ENCODE assay signal across 6 cellular contexts in the genomic region with DNA sequence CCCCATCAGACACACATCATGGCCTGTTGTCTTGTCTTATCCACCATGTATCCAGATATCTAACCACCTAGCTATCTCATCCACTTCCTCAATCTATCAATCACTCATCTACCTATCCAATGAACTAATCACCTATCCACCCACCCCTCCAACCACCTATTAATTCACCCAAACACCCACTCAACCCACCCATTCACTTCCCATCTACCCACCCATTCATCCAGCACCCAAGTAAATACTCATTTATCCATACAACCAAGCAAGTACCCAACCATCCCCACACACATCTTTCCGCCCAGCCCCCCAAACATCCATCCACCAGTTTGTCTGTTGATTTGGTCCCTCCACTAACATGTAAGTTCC. TPM values are rescaled to one million over a fixed set of nuclear protein-coding genes. Genes with fewer than 3 reads are reported as not detected.
DNase-seq lines count a peak whose midpoint lies in the region; ATAC-seq, FAIRE-seq and TF ChIP-seq lines count a peak whose summit lies in the region.

No MANE protein-coding gene starts in this region.

- no peaks in the 10 kb centered on the region for H3K79me2 ChIP-seq in H1 (ENCODE audit: control insufficient read depth in 1 of 2, insufficient read depth in 2 of 2, low read length in 2 of 2)

- no peak overlapping the region for H3K23ac ChIP-seq in H1 (ENCODE audit: insufficient read length)

- 0 out of 2 replicates have a peak overlapping the region, but pooled peaks have one; percentile 3 for H3K27ac ChIP-seq in H1 (ENCODE audit: low read depth, low read length)

- peaks cover 0 to 1% of the 10 kb centered on the region in 2 experiments for H4K20me1 ChIP-seq in H1 (replicated peaks in 1 of 2; ENCODE audit: control insufficient read depth in 1 of 2, insufficient read depth in 2 of 2, low read length in 2 of 2)

- no peak for TF ChIP-seq RAD21 in H1 (IDR thresholded peaks at IDR 0.05 in 1 of 2, conservative IDR thresholded peaks at IDR 0.05 in 1 of 2; ENCODE audit: low read depth in 2 of 2, low read length in 2 of 2)

- TF ChIP-seq CTCF in H1 (IDR thresholded peaks at IDR 0.05; ENCODE audit: control extremely low read depth in 1 of 3, insufficient read depth in 1 of 3, low read depth in 1 of 3, low read length in 3 of 3) = no peak

- peaks cover 22% of the 10 kb centered on the region; the same call in 1 of the 2 replicates for H3K23me2 ChIP-seq in H1 (ENCODE audit: low read depth, low read length)

- H3K4me1 ChIP-seq in H1 (replicated peaks in 1 of 4; ENCODE audit: control insufficient read depth in 3 of 4, insufficient read depth in 4 of 4, low read length in 3 of 4) = peaks cover 0 to 14% (median 5%) of the 10 kb centered on the region in 4 experiments; a peak in 6 of 7 replicates

- H3K9me3 Mint-ChIP-seq in activated CD4-positive, alpha-beta T cell treated with anti-CD3 and anti-CD28 coated beads, Interleukin-2, amount 10 ng/mL, durations not matched to agents 24 days and 14 days = peaks cover 6% of the 10 kb centered on the region
- H3K9me3 Mint-ChIP-seq in stimulated activated naive CD8-positive, alpha-beta T cell treated with anti-CD3 and anti-CD28 coated beads, Interleukin-15, amount 100 ng/mL, for 72 hours = peaks cover 6 to 8% of the 10 kb centered on the region in 2 donors

- H2BK120ac ChIP-seq in H1 (replicated peaks; ENCODE audit: low read depth, low read length) = no peak overlapping the region

- peak overlapping the region; percentile 92 for H2AFZ ChIP-seq in H1 (ENCODE audit: low read length)

- H4K8ac ChIP-seq in H1 (ENCODE audit: extremely low read depth, insufficient read depth, low read length) = no peak overlapping the region

- intact Hi-C loops in activated CD4-positive, alpha-beta T cell treated with anti-CD3 and anti-CD28 coated beads, Interleukin-2, amount 10 ng/mL, durations not matched to agents 24 days and 14 days (cut with micrococcal nuclease) = no loop called here

- H3K56ac ChIP-seq in H1 (replicated peaks; ENCODE audit: insufficient read length, low read depth, low read length) = no peak overlapping the region

- no peak for TF ChIP-seq EP300 in H1 (IDR thresholded peaks at IDR 0.05; ENCODE audit: borderline replicate concordance in 1 of 2, low read depth in 2 of 2, low read length in 2 of 2)

- no peak overlapping the region for H3K18ac ChIP-seq in H1 (ENCODE audit: extremely low read depth, low read length)

- H3K14ac ChIP-seq in H1 (ENCODE audit: insufficient read length) = no peak overlapping the region

- CTCF ChIA-PET in H1 (lab: Charles Lee; ENCODE audit: partially characterized antibody) = interaction anchor here (1.0 kb wide), 2 partner anchors 11 to 31 kb away, joined by 3 to 7 read pairs; a partner anchor contains a TSS

- ATAC-seq in stimulated activated naive CD8-positive, alpha-beta T cell treated with anti-CD3 and anti-CD28 coated beads, Interleukin-15, amount 100 ng/mL, for 72 hours = no peak

- no peaks in the 10 kb centered on the region for H3K27me3 Mint-ChIP-seq in activated CD4-positive, alpha-beta T cell treated with anti-CD3 and anti-CD28 coated beads, Interleukin-2, amount 10 ng/mL, durations not matched to agents 24 days and 14 days
- no peaks in the 10 kb centered on the region for H3K27me3 Mint-ChIP-seq in stimulated activated naive CD8-positive, alpha-beta T cell treated with anti-CD3 and anti-CD28 coated beads, Interleukin-15, amount 100 ng/mL, for 72 hours

- H2BK12ac ChIP-seq in H1 (ENCODE audit: low read depth, low read length) = peak overlapping the region; percentile 81; the same call in 1 of the 2 replicates

- peaks cover 30% of the 10 kb centered on the region for H3K4me1 Mint-ChIP-seq in activated CD4-positive, alpha-beta T cell treated with anti-CD3 and anti-CD28 coated beads, Interleukin-2, amount 10 ng/mL, durations not matched to agents 24 days and 14 days
- peaks cover 34% of the 10 kb centered on the region for H3K4me1 Mint-ChIP-seq in stimulated activated naive CD8-positive, alpha-beta T cell treated with anti-CD3 and anti-CD28 coated beads, Interleukin-15, amount 100 ng/mL, for 72 hours

- H2BK15ac ChIP-seq in H1 (ENCODE audit: low read length) = peak overlapping the region; percentile 65; the same call in 1 of the 2 replicates

- H3K4me3 ChIP-seq in H1 (ENCODE audit: extremely low read depth in 1 of 4, insufficient read depth in 2 of 4, low read depth in 3 of 4, low read length in 4 of 4) = peak overlapping the region in 3 of 4 experiments; percentile 43 to 60 (median 43); a peak in 3 of 8 replicates

- peak overlapping the region; percentile 92 for H3K27ac Mint-ChIP-seq in activated CD4-positive, alpha-beta T cell treated with anti-CD3 and anti-CD28 coated beads, Interleukin-2, amount 10 ng/mL, durations not matched to agents 24 days and 14 days
- peak overlapping the region; percentile 15 to 66 for H3K27ac Mint-ChIP-seq in stimulated activated naive CD8-positive, alpha-beta T cell treated with anti-CD3 and anti-CD28 coated beads, Interleukin-15, amount 100 ng/mL, for 72 hours

- no peaks in the 10 kb centered on the region for H3K9me3 ChIP-seq in H1 (ENCODE audit: insufficient read depth in 2 of 2, low read depth in 1 of 2, low read length in 1 of 2)

- no peak overlapping the region for H4K5ac ChIP-seq in H1 (ENCODE audit: insufficient read length, low read depth, low read length)

- DNase-seq in activated CD4-positive, alpha-beta T cell treated with anti-CD3 and anti-CD28 coated beads, Interleukin-2, amount 10 ng/mL, durations not matched to agents 24 days and 14 days = no peak
- DNase-seq in activated CD4-positive, alpha-beta T cell treated with anti-CD3 and anti-CD28 coated beads for 4 hours = no peak
- DNase-seq in H1 (ENCODE audit: low read depth in 1 of 2, low spot score in 2 of 2) = no peak
- no peak for DNase-seq in stimulated activated naive CD8-positive, alpha-beta T cell treated with anti-CD3 and anti-CD28 coated beads, Interleukin-15, amount 100 ng/mL, for 72 hours
- no peak for DNase-seq in NCI-H345 (lab: John Stamatoyannopoulos, UW)
- DNase-seq in stimulated activated CD4-positive, alpha-beta T cell treated with anti-CD3 and anti-CD28 coated beads, Interleukin-4, amount 100 ng/mL, for 4 hours = no peak

- no peak overlapping the region for H3K9ac ChIP-seq in H1 (replicated peaks in 1 of 4; ENCODE audit: extremely low read depth in 1 of 4, low read depth in 3 of 4, low read length in 3 of 4)

- H3K4me2 ChIP-seq in H1 (ENCODE audit: insufficient read depth in 1 of 2, low read depth in 2 of 2, low read length in 2 of 2) = peak overlapping the region; percentile 50 to 81; a peak in 3 of 4 replicates

- H3K36me3 ChIP-seq in H1 (ENCODE audit: control insufficient read depth in 2 of 4, insufficient read depth in 4 of 4, low read length in 3 of 4) = no peaks in the 10 kb centered on the region

- 0 out of 2 replicates have a peak overlapping the region, but pooled peaks have one; percentile 32 for H2BK20ac ChIP-seq in H1 (ENCODE audit: low read length)

- TF ChIP-seq POLR2A in H1 (IDR thresholded peaks at IDR 0.05; ENCODE audit: control extremely low read depth in 1 of 2, low read depth in 2 of 2, low read length in 2 of 2) = no peak

- 100% methylated on average over 1 of the region's 1 CpG; no CpG with 5 or more reads in 1 of the 2 experiments for WGBS in H1 (ENCODE audit: extremely low coverage in 1 of 2, insufficient coverage in 1 of 2, insufficient read length in 1 of 2, insufficient replicate concordance in 2 of 2, low coverage in 1 of 2, low lambda C conversion rate in 2 of 2, missing lambda C conversion rate in 1 of 2), 2 experiments

- no peaks in the 10 kb centered on the region for H3K79me1 ChIP-seq in H1 (ENCODE audit: low read depth, low read length)

- H3K4me3 Mint-ChIP-seq in activated CD4-positive, alpha-beta T cell treated with anti-CD3 and anti-CD28 coated beads, Interleukin-2, amount 10 ng/mL, durations not matched to agents 24 days and 14 days = peak overlapping the region; percentile 74
- peak overlapping the region; percentile 81 to 83 for H3K4me3 Mint-ChIP-seq in stimulated activated naive CD8-positive, alpha-beta T cell treated with anti-CD3 and anti-CD28 coated beads, Interleukin-15, amount 100 ng/mL, for 72 hours

- H2BK5ac ChIP-seq in H1 (ENCODE audit: low read depth, low read length) = 0 out of 2 replicates have a peak overlapping the region, but pooled peaks have one; percentile 75

- peaks cover 50% of the 10 kb centered on the region for H3K36me3 Mint-ChIP-seq in activated CD4-positive, alpha-beta T cell treated with anti-CD3 and anti-CD28 coated beads, Interleukin-2, amount 10 ng/mL, durations not matched to agents 24 days and 14 days (ENCODE audit: low read depth)

- peak overlapping the region; percentile 54 for H4K91ac ChIP-seq in H1 (replicated peaks; ENCODE audit: insufficient read length, low read length)

- no peak for FAIRE-seq in H1 (lab: Jason Lieb, UNC)

- peaks cover 3 to 28% (median 23%) of the 10 kb centered on the region in 4 experiments; a peak in 6 of 7 replicates for H3K27me3 ChIP-seq in H1 (replicated peaks in 1 of 4; ENCODE audit: control insufficient read depth in 3 of 4, extremely low read depth in 1 of 4, insufficient read depth in 3 of 4, low read length in 3 of 4)

- no peak overlapping the region for H3K4ac ChIP-seq in H1 (replicated peaks; ENCODE audit: insufficient read length, low read depth, low read length)

- POLR2A ChIA-PET in H1 (lab: Charles Lee; ENCODE audit: partially characterized antibody) = interaction anchor here (1.8 to 2.6 kb wide), 2 partner anchors 32 to 71 kb away, joined by 6 to 10 read pairs; a partner anchor contains a TSS

- peak overlapping the region; percentile 88; the same call in 1 of the 2 replicates for H2AK5ac ChIP-seq in H1 (ENCODE audit: low read depth, low read length)

RNA-seq across cellular contexts. Expression of a gene that starts 0.8 kb away (rescaled TPM):
- total RNA-seq in activated CD4-positive, alpha-beta T cell treated with anti-CD3 and anti-CD28 coated beads, Interleukin-2, amount 10 ng/mL, durations not matched to agents 24 days and 14 days = 36.3 and 36.5 TPM in 2 replicates
- 33.2 and 34.4 TPM in 2 replicates for total RNA-seq in H1 (2021; fragmentation: NEBNext Ultra II Directional; extraction: Animal tissue kit (Norgen Biotek cat#: 25700))
- polyA plus RNA-seq in H1 (2011; rRNA removed) = 12.5 and 22.7 TPM in 2 replicates
- polyA plus RNA-seq in H1 (2011; cell fraction: cytosol; rRNA removed) = 11.9 TPM
- 33.7 TPM for polyA plus RNA-seq in H1 (2011; cell fraction: nucleus; rRNA removed)
- polyA plus RNA-seq in H1 (2012, experiment 1 of 2) = 19.0 to 28.5 TPM (median 25.3 TPM) in 4 replicates
- polyA plus RNA-seq in H1 (2012, experiment 2 of 2) = 19.5 TPM
- 21.0 TPM for polyA plus RNA-seq in H1 (2013, experiment 1 of 2)
- 20.8 TPM for polyA plus RNA-seq in H1 (2013, experiment 2 of 2)
- polyA minus RNA-seq in H1 (2011; rRNA and poly(A)+ RNA removed) = 4.1 and 4.7 TPM in 2 replicates
- 16.7 TPM for polyA minus RNA-seq in H1 (2011; cell fraction: cytosol; rRNA and poly(A)+ RNA removed)
- 12.7 TPM for polyA minus RNA-seq in H1 (2011; cell fraction: nucleus; rRNA and poly(A)+ RNA removed)

RNA-seq across cellular contexts. Expression of a gene that starts 13.8 kb away (rescaled TPM):
- 110 and 114 TPM in 2 replicates for total RNA-seq in activated CD4-positive, alpha-beta T cell treated with anti-CD3 and anti-CD28 coated beads, Interleukin-2, amount 10 ng/mL, durations not matched to agents 24 days and 14 days
- total RNA-seq in H1 (2021; fragmentation: NEBNext Ultra II Directional; extraction: Animal tissue kit (Norgen Biotek cat#: 25700)) = 0.19 TPM in 2 replicates
- 0.63 and 2.4 TPM in 2 replicates for polyA plus RNA-seq in H1 (2011; rRNA removed)
- polyA plus RNA-seq in H1 (2011; cell fraction: cytosol; rRNA removed) = 0.57 TPM
- 2.5 TPM for polyA plus RNA-seq in H1 (2011; cell fraction: nucleus; rRNA removed)
- 0.20 to 0.94 TPM (median 0.53 TPM) in 4 replicates for polyA plus RNA-seq in H1 (2012, experiment 1 of 2)
- 0.47 TPM for polyA plus RNA-seq in H1 (2012, experiment 2 of 2)
- polyA plus RNA-seq in H1 (2013, experiment 1 of 2) = 0.67 TPM
- 0.64 TPM for polyA plus RNA-seq in H1 (2013, experiment 2 of 2)
- 0.16 TPM in 1 of 2 replicates, not detected in the other for polyA minus RNA-seq in H1 (2011; rRNA and poly(A)+ RNA removed)
- not detected for polyA minus RNA-seq in H1 (2011; cell fraction: cytosol; rRNA and poly(A)+ RNA removed)
- polyA minus RNA-seq in H1 (2011; cell fraction: nucleus; rRNA and poly(A)+ RNA removed) = 0.50 TPM

RNA-seq across cellular contexts. Expression of a gene that starts 28.8 kb away (rescaled TPM):
- total RNA-seq in activated CD4-positive, alpha-beta T cell treated with anti-CD3 and anti-CD28 coated beads, Interleukin-2, amount 10 ng/mL, durations not matched to agents 24 days and 14 days = not detected in 2 replicates
- not detected in 2 replicates for total RNA-seq in H1 (2021; fragmentation: NEBNext Ultra II Directional; extraction: Animal tissue kit (Norgen Biotek cat#: 25700))
- polyA plus RNA-seq in H1 (2011; rRNA removed) = not detected in 2 replicates
- not detected for polyA plus RNA-seq in H1 (2011; cell fraction: cytosol; rRNA removed)
- polyA plus RNA-seq in H1 (2011; cell fraction: nucleus; rRNA removed) = not detected
- polyA plus RNA-seq in H1 (2012, experiment 1 of 2) = not detected in 4 replicates
- polyA plus RNA-seq in H1 (2012, experiment 2 of 2) = not detected
- polyA plus RNA-seq in H1 (2013, experiment 1 of 2) = 0.02 TPM
- not detected for polyA plus RNA-seq in H1 (2013, experiment 2 of 2)
- not detected in 2 replicates for polyA minus RNA-seq in H1 (2011; rRNA and poly(A)+ RNA removed)
- not detected for polyA minus RNA-seq in H1 (2011; cell fraction: cytosol; rRNA and poly(A)+ RNA removed)
- not detected for polyA minus RNA-seq in H1 (2011; cell fraction: nucleus; rRNA and poly(A)+ RNA removed)

RNA-seq across cellular contexts. Expression of a gene that starts 31.7 kb away (rescaled TPM):
- total RNA-seq in activated CD4-positive, alpha-beta T cell treated with anti-CD3 and anti-CD28 coated beads, Interleukin-2, amount 10 ng/mL, durations not matched to agents 24 days and 14 days = 76.8 and 80.1 TPM in 2 replicates
- total RNA-seq in H1 (2021; fragmentation: NEBNext Ultra II Directional; extraction: Animal tissue kit (Norgen Biotek cat#: 25700)) = 127 and 138 TPM in 2 replicates
- polyA plus RNA-seq in H1 (2011; rRNA removed) = 75.1 and 149 TPM in 2 replicates
- polyA plus RNA-seq in H1 (2011; cell fraction: cytosol; rRNA removed) = 130 TPM
- polyA plus RNA-seq in H1 (2011; cell fraction: nucleus; rRNA removed) = 1,038 TPM
- polyA plus RNA-seq in H1 (2012, experiment 1 of 2) = 104 to 148 TPM (median 127 TPM) in 4 replicates
- polyA plus RNA-seq in H1 (2012, experiment 2 of 2) = 45.6 TPM
- 108 TPM for polyA plus RNA-seq in H1 (2013, experiment 1 of 2)
- 92.0 TPM for polyA plus RNA-seq in H1 (2013, experiment 2 of 2)
- polyA minus RNA-seq in H1 (2011; rRNA and poly(A)+ RNA removed) = 112 and 116 TPM in 2 replicates
- polyA minus RNA-seq in H1 (2011; cell fraction: cytosol; rRNA and poly(A)+ RNA removed) = 69.8 TPM
- polyA minus RNA-seq in H1 (2011; cell fraction: nucleus; rRNA and poly(A)+ RNA removed) = 218 TPM

RNA-seq across cellular contexts. Expression of a gene that starts 57.8 kb away (rescaled TPM):
- total RNA-seq in activated CD4-positive, alpha-beta T cell treated with anti-CD3 and anti-CD28 coated beads, Interleukin-2, amount 10 ng/mL, durations not matched to agents 24 days and 14 days = 0.09 and 0.12 TPM in 2 replicates
- not detected in 2 replicates for total RNA-seq in H1 (2021; fragmentation: NEBNext Ultra II Directional; extraction: Animal tissue kit (Norgen Biotek cat#: 25700))
- polyA plus RNA-seq in H1 (2011; rRNA removed) = not detected in 2 replicates
- polyA plus RNA-seq in H1 (2011; cell fraction: cytosol; rRNA removed) = 0.04 TPM
- not detected for polyA plus RNA-seq in H1 (2011; cell fraction: nucleus; rRNA removed)
- not detected in 4 replicates for polyA plus RNA-seq in H1 (2012, experiment 1 of 2)
- not detected for polyA plus RNA-seq in H1 (2012, experiment 2 of 2)
- 2.5 TPM for polyA plus RNA-seq in H1 (2013, experiment 1 of 2)
- polyA plus RNA-seq in H1 (2013, experiment 2 of 2) = 2.9 TPM
- 0.07 TPM in 1 of 2 replicates, not detected in the other for polyA minus RNA-seq in H1 (2011; rRNA and poly(A)+ RNA removed)
- not detected for polyA minus RNA-seq in H1 (2011; cell fraction: cytosol; rRNA and poly(A)+ RNA removed)
- polyA minus RNA-seq in H1 (2011; cell fraction: nucleus; rRNA and poly(A)+ RNA removed) = not detected

Comparison
In these comparisons a context has a peak if more than half of its experiments do, and no peak if none do; other contexts are left out.
1. RNA of a gene that starts 13.8 kb away (total RNA-seq): 110 to 114 TPM in activated CD4-positive, alpha-beta T cell treated with anti-CD3 and anti-CD28 coated beads, Interleukin-2, amount 10 ng/mL, durations not matched to agents 24 days and 14 days; 0.19 TPM in H1; every median in the first group is over 10 times any median in the second.